Comparison of ENCODE assay signal across 11 cellular contexts in genomic region chr11:65852508-65853248, GRCh38. TPM values are rescaled to one million over a fixed set of nuclear protein-coding genes. Genes with fewer than 3 reads are reported as not detected.
DNase-seq lines count a peak whose midpoint lies in the region; ATAC-seq, FAIRE-seq and TF ChIP-seq lines count a peak whose summit lies in the region.
"Had no signal": no experiment of that assay in that cellular context is flagged by ENCODE, and none has a peak within 500 bp of the region (broad histone marks: within the 10 kb centered on the region; RNA-seq: fewer than 3 reads in every experiment).

No MANE protein-coding gene starts in this region.

- H3K36me3 ChIP-seq in HUES48 (ENCODE audit: control insufficient read depth, insufficient read depth, low read length): peaks cover 36% of the 10 kb centered on the region
- H3K36me3 ChIP-seq in colonic mucosa: peaks cover 16% of the 10 kb centered on the region

- H3K4me3 Mint-ChIP-seq in osteocyte (ENCODE audit: unreplicated experiment): no peak overlapping the region
- H3K4me3 Mint-ChIP-seq: activated naive CD4-positive, alpha-beta T cell treated with anti-CD3 and anti-CD28 coated beads for 36 hours had no signal

- peak; percentile 48 for TF ChIP-seq POLR2A in GM12891 (IDR thresholded peaks at IDR 0.05; ENCODE audit: low read depth, low read length)

- H3K4me3 ChIP-seq in HUES48 (ENCODE audit: low read depth, low read length) (no peak overlapping the region), colonic mucosa (no peak overlapping the region)
- H3K4me3 ChIP-seq: testis had no signal

- peak overlapping the region; percentile 3 for H3K27ac ChIP-seq in HUES48 (ENCODE audit: low read depth, low read length)
- H3K27ac ChIP-seq in colonic mucosa: peak overlapping the region; percentile 100
- H3K27ac ChIP-seq: testis had no signal

- H3K27me3 ChIP-seq in HUES48 (ENCODE audit: control insufficient read depth, insufficient read depth, low read length): no peaks in the 10 kb centered on the region
- H3K27me3 ChIP-seq in colonic mucosa: no peaks in the 10 kb centered on the region
- H3K27me3 ChIP-seq: testis had no signal

- H3K9ac ChIP-seq in HUES48 (ENCODE audit: low read depth, low read length): no peak overlapping the region
- peak overlapping the region in 1 of 2 donors; percentile 82 for H3K9ac ChIP-seq in colonic mucosa (ENCODE audit: low read depth in 2 of 2, low read length in 2 of 2)

- H3K36me3 Mint-ChIP-seq in osteocyte (ENCODE audit: unreplicated experiment): peaks cover 49% of the 10 kb centered on the region

- FAIRE-seq in GM12891 (lab: Jason Lieb, UNC): no peak

- TF ChIP-seq CTCF in colonic mucosa (IDR thresholded peaks at IDR 0.05) (no peak), osteocyte (IDR thresholded peaks at IDR 0.05) (no peak)

- ATAC-seq in GM21737 (IDR thresholded peaks at IDR 0.05; ENCODE audit: unreplicated experiment): no peak
- ATAC-seq: activated CD4-positive, alpha-beta T cell treated with anti-CD3 and anti-CD28 coated beads for 36 hours had no signal

- peaks cover 4% of the 10 kb centered on the region for H3K9me3 Mint-ChIP-seq in osteocyte (ENCODE audit: unreplicated experiment)

- intact Hi-C loops in colonic mucosa (cut with DNase I): no loop called here

- peaks cover 6% of the 10 kb centered on the region for H3K4me1 ChIP-seq in HUES48 (ENCODE audit: control insufficient read depth, insufficient read depth, low read length)
- H3K4me1 ChIP-seq in colonic mucosa: peaks cover 31% of the 10 kb centered on the region

- DNase-seq in GM12891 (ENCODE audit: insufficient read length, low spot score): no peak
- DNase-seq in colonic mucosa: peak; percentile 24
- DNase-seq in osteocyte (ENCODE audit: extremely low spot score, unreplicated experiment): peak; percentile 85
- no peak for DNase-seq in pons (ENCODE audit: low spot score)
- DNase-seq in hypothalamus (lab: John Stamatoyannopoulos, UW): no peak
- DNase-seq: activated CD4-positive, alpha-beta T cell treated with anti-CD3 and anti-CD28 coated beads for 36 hours; activated naive CD4-positive, alpha-beta T cell treated with anti-CD3 and anti-CD28 coated beads for 36 hours; cerebellar nuclear complex; testis had no signal

- no peak overlapping the region for H3K27ac Mint-ChIP-seq in osteocyte (ENCODE audit: unreplicated experiment)
- H3K27ac Mint-ChIP-seq: activated CD4-positive, alpha-beta T cell treated with anti-CD3 and anti-CD28 coated beads for 36 hours had no signal

- no peaks in the 10 kb centered on the region for H3K27me3 Mint-ChIP-seq in osteocyte (ENCODE audit: unreplicated experiment)
- H3K27me3 Mint-ChIP-seq: activated CD4-positive, alpha-beta T cell treated with anti-CD3 and anti-CD28 coated beads for 36 hours had no signal

- H3K4me1 Mint-ChIP-seq in osteocyte (ENCODE audit: unreplicated experiment): peaks cover 23% of the 10 kb centered on the region

- H3K9me3 ChIP-seq in HUES48 (ENCODE audit: control insufficient read depth, insufficient read depth, low read length) (0 out of 2 replicates have a peak, but pooled peaks cover 2% of the 10 kb centered on the region), colonic mucosa (no peaks in the 10 kb centered on the region)
- H3K9me3 ChIP-seq: testis had no signal

TF ChIP-seq in GM12891, 5 proteins besides CTCF, POLR2A, EP300 and RAD21:
- TF ChIP-seq POU2F2 (IDR thresholded peaks at IDR 0.05; ENCODE audit: low read depth, low read length): peak; percentile 8; the same call in 1 of the 2 replicates
- peak; percentile 23 for TF ChIP-seq POLR2AphosphoS5 (IDR thresholded peaks at IDR 0.05; ENCODE audit: low read depth, low read length)
- no peak for TF ChIP-seq PAX5 (IDR thresholded peaks at IDR 0.05; ENCODE audit: insufficient read depth, low read length, severe bottlenecking)

RNA-seq across cellular contexts. Expression of gene CFL1, which starts 5.3 kb away (rescaled TPM):
- polyA plus RNA-seq in GM12891 (2012; ENCODE audit: low read depth, missing spikeins): 899 TPM
- total RNA-seq in colonic mucosa: 1,000 to 10,000 TPM; 1,832 to 1,932 TPM
- 939 and 946 TPM in 2 replicates for total RNA-seq in osteocyte

RNA-seq across cellular contexts. Expression of gene MUS81, which starts 7.6 kb away (rescaled TPM):
- polyA plus RNA-seq in GM12891 (2012; ENCODE audit: low read depth, missing spikeins): 49.9 TPM
- total RNA-seq in colonic mucosa (10 to 100 TPM; 47.2 to 62.5 TPM), osteocyte (63.7 and 68.5 TPM in 2 replicates)

RNA-seq across cellular contexts. Expression of gene SNX32, which starts 18.9 kb away (rescaled TPM):
- 1.4 TPM for polyA plus RNA-seq in GM12891 (2012; ENCODE audit: low read depth, missing spikeins)
- total RNA-seq in colonic mucosa (1 to 10 TPM; 1.6 to 1.9 TPM), osteocyte (4.0 and 4.1 TPM in 2 replicates)

RNA-seq across cellular contexts. Expression of gene EFEMP2, which starts 19.9 kb away (rescaled TPM):
- 4.7 TPM for polyA plus RNA-seq in GM12891 (2012; ENCODE audit: low read depth, missing spikeins)
- total RNA-seq in colonic mucosa (10 to 100 TPM in 1 of 2 donors, 1 to 10 TPM in 1; 9.6 to 22.5 TPM), osteocyte (130 and 131 TPM in 2 replicates)

RNA-seq across cellular contexts. Expression of gene CTSW, which starts 27.0 kb away (rescaled TPM):
- 3.3 TPM for polyA plus RNA-seq in GM12891 (2012; ENCODE audit: low read depth, missing spikeins)
- total RNA-seq in colonic mucosa (1 to 10 TPM; 1.2 TPM), osteocyte (not detected in 2 replicates)

Comparison
In these comparisons a context has a peak if more than half of its experiments do, and no peak if none do; other contexts are left out.
1. DNase-seq: peak in colonic mucosa (single experiment) and osteocyte (single experiment); none in GM12891 (single experiment), pons (single experiment) and hypothalamus (0 of 51).